In the genomic region with DNA sequence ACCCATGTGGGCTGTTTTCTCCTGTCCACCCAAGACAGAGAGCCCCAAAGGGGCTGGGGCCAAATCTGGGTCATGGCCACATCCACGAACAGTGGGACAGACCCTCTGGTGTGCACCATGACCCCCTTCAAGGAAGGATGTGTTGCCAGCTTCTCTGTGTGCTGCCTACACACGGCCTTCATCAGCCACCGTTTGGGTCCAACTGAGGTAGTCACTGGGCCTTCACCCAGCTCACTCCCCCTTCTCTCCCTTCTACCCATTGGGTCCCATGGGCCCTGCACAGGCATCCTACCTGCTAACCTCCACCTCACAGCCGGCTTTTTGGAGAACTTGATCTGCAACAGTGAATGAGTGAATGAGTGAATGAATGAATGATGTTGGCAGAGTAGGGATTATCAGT, we compare ENCODE assay signal across 26 cellular contexts.
"Had no signal": no experiment of that assay in that cellular context is flagged by ENCODE, and none has a peak within 500 bp of the region (broad histone marks: within the 10 kb centered on the region; RNA-seq: fewer than 3 reads in every experiment).

No MANE protein-coding gene starts in this region.

- H3K4me1 Mint-ChIP-seq: immature natural killer cell; stimulated activated effector memory CD8-positive, alpha-beta T cell treated with anti-CD3 and anti-CD28 coated beads, Interleukin-12 subunit alpha, Interleukin-12 subunit beta, amount 100 ng/mL, for 72 hours had no signal

- H3K4me1 ChIP-seq: left ventricle myocardium inferior, right atrium auricular region, tibial artery, upper lobe of right lung had no signal

- H3K36me3 Mint-ChIP-seq: immature natural killer cell; mesothelial cell of epicardium; naive B cell; natural killer cell; stimulated activated effector memory CD8-positive, alpha-beta T cell treated with anti-CD3 and anti-CD28 coated beads, Interleukin-12 subunit alpha, Interleukin-12 subunit beta, amount 100 ng/mL, for 72 hours had no signal

- H3K36me3 ChIP-seq: left ventricle myocardium inferior, ovary, right atrium auricular region, suprapubic skin, thoracic aorta, tibial artery, upper lobe of right lung had no signal

- H3K27ac ChIP-seq: left ventricle myocardium inferior, ovary, right atrium auricular region, suprapubic skin, thoracic aorta, tibial artery, upper lobe of right lung had no signal

- FAIRE-seq: islet of Langerhans, small intestine, urothelium cell line had no signal

- H3K9me3 Mint-ChIP-seq: immature natural killer cell; mesothelial cell of epicardium; naive B cell; natural killer cell; nephron progenitor cell; stimulated activated effector memory CD8-positive, alpha-beta T cell treated with anti-CD3 and anti-CD28 coated beads, Interleukin-12 subunit alpha, Interleukin-12 subunit beta, amount 100 ng/mL, for 72 hours; stimulated activated naive CD8-positive, alpha-beta T cell treated with anti-CD3 and anti-CD28 coated beads, Interleukin-15, Interleukin-2, amounts not matched to agents 100 ng/mL and 50 ng/mL, for 24 hours had no signal

- H3K27me3 ChIP-seq: ovary, right atrium auricular region had no signal

- H3K4me3 ChIP-seq: left ventricle myocardium inferior, lung, ovary, right atrium auricular region, suprapubic skin, thoracic aorta, tibial artery, upper lobe of right lung had no signal

- H3K27ac Mint-ChIP-seq: immature natural killer cell; mesothelial cell of epicardium; naive B cell; natural killer cell; nephron progenitor cell; progenitor cell of endocrine pancreas; stimulated activated effector memory CD8-positive, alpha-beta T cell treated with anti-CD3 and anti-CD28 coated beads, Interleukin-12 subunit alpha, Interleukin-12 subunit beta, amount 100 ng/mL, for 72 hours; stimulated activated naive CD8-positive, alpha-beta T cell treated with anti-CD3 and anti-CD28 coated beads, Interleukin-15, Interleukin-2, amounts not matched to agents 100 ng/mL and 50 ng/mL, for 24 hours had no signal

- H3K4me3 Mint-ChIP-seq: immature natural killer cell; mesothelial cell of epicardium; natural killer cell; nephron progenitor cell; stimulated activated effector memory CD8-positive, alpha-beta T cell treated with anti-CD3 and anti-CD28 coated beads, Interleukin-12 subunit alpha, Interleukin-12 subunit beta, amount 100 ng/mL, for 72 hours; stimulated activated naive CD8-positive, alpha-beta T cell treated with anti-CD3 and anti-CD28 coated beads, Interleukin-15, Interleukin-2, amounts not matched to agents 100 ng/mL and 50 ng/mL, for 24 hours had no signal

- ATAC-seq: natural killer cell; sciatic nerve; stimulated activated effector memory CD8-positive, alpha-beta T cell treated with anti-CD3 and anti-CD28 coated beads, Interleukin-12 subunit alpha, Interleukin-12 subunit beta, amount 100 ng/mL, for 72 hours; upper lobe of right lung had no signal

- H3K9me3 ChIP-seq: left ventricle myocardium inferior, ovary, right atrium auricular region, suprapubic skin, thoracic aorta, tibial artery, upper lobe of right lung had no signal

- DNase-seq: hypothalamus; immature natural killer cell; left ventricle myocardium inferior; mesendoderm; naive B cell; natural killer cell; nephron progenitor cell; small intestine; stimulated activated CD4-positive, alpha-beta T cell treated with anti-CD3 and anti-CD28 coated beads, Interleukin-1b, Interleukin-23, amount 100 ng/mL, for 48 hours; stimulated activated CD4-positive, alpha-beta T cell treated with anti-CD3 and anti-CD28 coated beads, Interleukin-2, amount 100 ng/mL, for 48 hours; stimulated activated naive CD4-positive, alpha-beta T cell; tibial artery; trophoblast cell; upper lobe of right lung had no signal
